In the genomic region with DNA sequence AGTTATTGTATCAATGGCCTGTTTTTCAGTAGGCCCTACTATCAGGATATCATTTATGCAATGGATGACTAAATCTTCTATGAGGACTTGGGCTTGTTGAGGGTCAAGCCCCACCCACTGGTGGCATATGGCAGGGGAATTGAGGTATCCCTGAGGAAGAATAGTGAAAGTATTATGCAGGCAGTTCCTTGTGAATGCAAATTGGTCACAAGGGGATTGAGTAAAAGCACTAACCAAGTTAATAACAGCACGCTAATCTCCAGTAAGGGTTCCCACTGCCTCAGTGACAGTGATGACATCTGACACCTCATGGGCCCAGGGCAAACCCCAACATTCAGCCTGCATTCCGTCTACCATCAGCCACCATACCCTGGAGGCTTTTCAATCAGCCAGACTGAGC, we compare ENCODE assay signal across 19 cellular contexts. TPM values are rescaled to one million over a fixed set of nuclear protein-coding genes. Genes with fewer than 3 reads are reported as not detected.
DNase-seq lines count a peak whose midpoint lies in the region; ATAC-seq and TF ChIP-seq lines count a peak whose summit lies in the region.
"Had no signal": no experiment of that assay in that cellular context is flagged by ENCODE, and none has a peak within 500 bp of the region (broad histone marks: within the 10 kb centered on the region; RNA-seq: fewer than 3 reads in every experiment).

No MANE protein-coding gene starts in this region.

- H3K9me3 ChIP-seq in testis: no peaks in the 10 kb centered on the region
- H3K9me3 ChIP-seq: MG63 had no signal

- H3K36me3 ChIP-seq in testis (ENCODE audit: low read depth, missing control alignments): no peaks in the 10 kb centered on the region
- H3K36me3 ChIP-seq: MG63 had no signal

- no peaks in the 10 kb centered on the region for H3K27me3 ChIP-seq in testis
- H3K27me3 ChIP-seq: MG63 had no signal

- ATAC-seq in HG02981 (IDR thresholded peaks at IDR 0.05; ENCODE audit: unreplicated experiment): no peak
- ATAC-seq: GM12878, PC-3 had no signal

- peak; percentile 95 for DNase-seq in DMS 273 treated with DMSO at 0.1 percent for 48 hours (lab: John Stamatoyannopoulos, UW)
- DNase-seq in NCI-H1694 (lab: John Stamatoyannopoulos, UW): peak; percentile 51
- DNase-seq in NCI-H82 (lab: John Stamatoyannopoulos, UW): peak; percentile 91
- DNase-seq in myocyte (ENCODE audit: low read depth): peak; percentile 5
- DNase-seq in stimulated activated CD4-positive, alpha-beta T cell treated with anti-CD3 and anti-CD28 coated beads, Interleukin-4, amount 100 ng/mL, for 4 hours: no peak
- DNase-seq in testis: no peak
- no peak for DNase-seq in SHP77 (lab: John Stamatoyannopoulos, UW)
- DNase-seq: CD4-positive, alpha-beta T cell; DND-41; GDM1; GM23248; MG63; NCI-H187 treated with DMSO at 0.1 percent for 48 hours; NCI-H226; PC-3 had no signal

- no peak overlapping the region for H3K27ac ChIP-seq in testis
- H3K27ac ChIP-seq: GM23248, KMS-11 had no signal

- no peaks in the 10 kb centered on the region for H3K4me1 ChIP-seq in testis

- no peak for TF ChIP-seq POLR2A in testis (IDR thresholded peaks at IDR 0.05)

- no peak overlapping the region for H3K4me3 ChIP-seq in testis
- H3K4me3 ChIP-seq: GM12878, GM23248, MG63 had no signal

- WGBS in testis, 2 donors: 47 to 57% methylated on average over 2 of the region's 2 CpGs

- TF ChIP-seq CTCF in testis (IDR thresholded peaks at IDR 0.05): no peak

- intact Hi-C loops in testis (cut with DNase I; ENCODE audit: low total_unique reads): no loop called here

RNA-seq across cellular contexts. Expression of gene BPIFA1, which starts 14.9 kb away (rescaled TPM):
- total RNA-seq in myocyte (not detected in 2 replicates), testis (not detected)
- not detected for polyA plus RNA-seq in myocyte (2012)
- polyA plus RNA-seq in testis (ENCODE audit: insufficient read depth, low read depth, low replicate concordance): 1.6 TPM
- total RNA-seq: CD4-positive, alpha-beta T cell; GM12878; GM23248; HepG2; PC-3 had no signal
- polyA plus RNA-seq: GM12878, GM23248, HepG2 had no signal

RNA-seq across cellular contexts. Expression of gene BPIFB1, which starts 32.3 kb away (rescaled TPM):
- total RNA-seq in myocyte (not detected in 2 replicates), testis (1 to 10 TPM; 1.6 to 5.5 TPM)
- not detected for polyA plus RNA-seq in myocyte (2012)
- 5.8 TPM for polyA plus RNA-seq in testis (ENCODE audit: insufficient read depth, low read depth, low replicate concordance)
- total RNA-seq: CD4-positive, alpha-beta T cell; GM23248; PC-3 had no signal
- polyA plus RNA-seq: GM12878, GM23248 had no signal

RNA-seq across cellular contexts. Expression of gene BPIFA3, which starts 33.5 kb away (rescaled TPM):
- not detected in 2 replicates for total RNA-seq in myocyte
- polyA plus RNA-seq in myocyte (2012): not detected
- 100 to 1,000 TPM in 1 of 2 donors, 10 to 100 TPM in 1; 30.7 to 106 TPM for total RNA-seq in testis
- 147 TPM for polyA plus RNA-seq in testis (ENCODE audit: insufficient read depth, low read depth, low replicate concordance)
- total RNA-seq: CD4-positive, alpha-beta T cell; GM12878; GM23248; HepG2; PC-3 had no signal
- polyA plus RNA-seq: GM12878, GM23248, HepG2 had no signal

Comparison
In these comparisons a context has a peak if more than half of its experiments do, and no peak if none do; other contexts are left out.
1. DNase-seq: peak in DMS 273 treated with DMSO at 0.1 percent for 48 hours (single experiment), NCI-H1694 (single experiment), NCI-H82 (single experiment) and myocyte (single experiment); none in stimulated activated CD4-positive, alpha-beta T cell treated with anti-CD3 and anti-CD28 coated beads, Interleukin-4, amount 100 ng/mL, for 4 hours (0 of 2), testis (single experiment) and SHP77 (0 of 2).
2. RNA of gene BPIFA3, which starts 33.5 kb away (total RNA-seq): 30.7 to 106 TPM in testis; not detected in myocyte; every median in the first group is over 10 times any median in the second.